In genomic region chr11:32304521-32304920, GRCh38 we compare ENCODE assay signal across 20 cellular contexts.
DNase-seq lines count a peak whose midpoint lies in the region; ATAC-seq and TF ChIP-seq lines count a peak whose summit lies in the region.
"Had no signal": no experiment of that assay in that cellular context is flagged by ENCODE, and none has a peak within 500 bp of the region (broad histone marks: within the 10 kb centered on the region; RNA-seq: fewer than 3 reads in every experiment).

No MANE protein-coding gene starts in this region.

- no peak overlapping the region for H3K4me3 ChIP-seq in LNCaP clone FGC (ENCODE audit: low read depth, low read length)
- H3K4me3 ChIP-seq: A549; BLaER1 treated with 17β-estradiol and CSF1 and Interleukin-3, amounts not matched to agents 10 nM and 100 nM had no signal

- no peak for ATAC-seq in GM18907 (IDR thresholded peaks at IDR 0.05; ENCODE audit: unreplicated experiment)
- ATAC-seq: A549; CD8-positive, alpha-beta T cell; HCT116 had no signal

- H3K4me1 Mint-ChIP-seq in mesothelial cell of epicardium (peaks cover 39% of the 10 kb centered on the region), glutamatergic neuron (ENCODE audit: low read depth, unreplicated experiment) (peaks cover 28% of the 10 kb centered on the region)
- H3K4me1 Mint-ChIP-seq: CD4-positive, CD25-positive, alpha-beta regulatory T cell had no signal

- no peaks in the 10 kb centered on the region for H3K36me3 Mint-ChIP-seq in mesothelial cell of epicardium
- H3K36me3 Mint-ChIP-seq in glutamatergic neuron (ENCODE audit: unreplicated experiment), result no peaks in the 10 kb centered on the region
- H3K36me3 Mint-ChIP-seq: CD4-positive, CD25-positive, alpha-beta regulatory T cell; CD8-positive, alpha-beta T cell had no signal

- H3K27ac Mint-ChIP-seq in mesothelial cell of epicardium (peak overlapping the region; percentile 3), glutamatergic neuron (ENCODE audit: unreplicated experiment) (no peak overlapping the region)
- H3K27ac Mint-ChIP-seq: CD4-positive, CD25-positive, alpha-beta regulatory T cell; CD8-positive, alpha-beta T cell; H9 had no signal

- peak; percentile 23 for DNase-seq in NCI-H2171 treated with DMSO at 0.1 percent for 48 hours (lab: John Stamatoyannopoulos, UW)
- no peak for DNase-seq in NCI-H2171 (lab: John Stamatoyannopoulos, UW)
- peak; percentile 61 for DNase-seq in LNCaP clone FGC (ENCODE audit: low read depth)
- DNase-seq in mesothelial cell of epicardium (ENCODE audit: low spot score in 2 of 2, unreplicated experiment in 2 of 2), result no peak
- no peak for DNase-seq in HK-2 (ENCODE audit: unreplicated experiment)
- DNase-seq in glutamatergic neuron, result no peak
- DNase-seq: 8988T; ACHN; AML-193; BE2C; Caco-2; CD4-positive, CD25-positive, alpha-beta regulatory T cell; CD8-positive, alpha-beta T cell; DMS153; DND-41; H9 had no signal

- H3K27me3 Mint-ChIP-seq in mesothelial cell of epicardium (ENCODE audit: low read depth) (no peaks in the 10 kb centered on the region), glutamatergic neuron (ENCODE audit: unreplicated experiment) (peaks cover 2% of the 10 kb centered on the region)
- H3K27me3 Mint-ChIP-seq: CD4-positive, CD25-positive, alpha-beta regulatory T cell had no signal

- H3K9me3 Mint-ChIP-seq in mesothelial cell of epicardium (no peaks in the 10 kb centered on the region), glutamatergic neuron (ENCODE audit: unreplicated experiment) (no peaks in the 10 kb centered on the region)
- H3K9me3 Mint-ChIP-seq: CD4-positive, CD25-positive, alpha-beta regulatory T cell; CD8-positive, alpha-beta T cell; H9 had no signal

- TF ChIP-seq CTCF in LNCaP clone FGC (IDR thresholded peaks at IDR 0.05; ENCODE audit: control insufficient read depth, extremely low read depth, insufficient read depth) (no peak), mesothelial cell of epicardium (IDR thresholded peaks at IDR 0.05; ENCODE audit: unreplicated experiment) (no peak), glutamatergic neuron (IDR thresholded peaks at IDR 0.05; ENCODE audit: partially characterized antibody, unreplicated experiment) (no peak)

- H3K4me3 Mint-ChIP-seq in mesothelial cell of epicardium (no peak overlapping the region), glutamatergic neuron (ENCODE audit: unreplicated experiment) (no peak overlapping the region)
- H3K4me3 Mint-ChIP-seq: CD8-positive, alpha-beta T cell; H9 had no signal

Comparison
In these comparisons a context has a peak if more than half of its experiments do, and no peak if none do; other contexts are left out.
1. DNase-seq: peak in NCI-H2171 treated with DMSO at 0.1 percent for 48 hours (single experiment) and LNCaP clone FGC (single experiment); none in NCI-H2171 (single experiment), mesothelial cell of epicardium (0 of 2), HK-2 (single experiment) and glutamatergic neuron (single experiment).